ENCODE assay signal across 8 cellular contexts in genomic region chr3:149657796-149658443, GRCh38. TPM values are rescaled to one million over a fixed set of nuclear protein-coding genes. Genes with fewer than 3 reads are reported as not detected.
DNase-seq lines count a peak whose midpoint lies in the region; ATAC-seq and TF ChIP-seq lines count a peak whose summit lies in the region.

Gene WWTR1, minus strand, starts transcription at chr3:149658025. Its CDS starts 719 bp downstream, at chr3:149657306.

- peak within 1 kb of the TSS; percentile 65 to 89 (median 86) for H3K4me2 ChIP-seq in BLaER1 treated with 17β-estradiol and CSF1 and Interleukin-3, amounts not matched to agents 10 nM and 100 nM
- peak within 1 kb of the TSS; percentile 98 for H3K4me2 ChIP-seq in osteoblast (ENCODE audit: insufficient read depth, low read length)

- peak within 1 kb of the TSS; percentile 51 to 77 (median 72); a peak in 21 of 22 replicates for H3K9ac ChIP-seq in BLaER1 treated with 17β-estradiol and CSF1 and Interleukin-3, amounts not matched to agents 10 nM and 100 nM

- peaks cover 0 to 23% (median 13%) of the 10 kb centered on the region in 10 experiments; a peak in 14 of 20 replicates for H3K4me1 ChIP-seq in BLaER1 treated with 17β-estradiol and CSF1 and Interleukin-3, amounts not matched to agents 10 nM and 100 nM
- H3K4me1 ChIP-seq in osteoblast (ENCODE audit: insufficient read depth, low read length) = peaks cover 39% of the 10 kb centered on the region

- peak within 1 kb of the TSS in 10 of 11 experiments; percentile 39 to 70 (median 64); a peak in 17 of 22 replicates for H3K27ac ChIP-seq in BLaER1 treated with 17β-estradiol and CSF1 and Interleukin-3, amounts not matched to agents 10 nM and 100 nM
- peak within 1 kb of the TSS; percentile 85 for H3K27ac ChIP-seq in osteoblast (ENCODE audit: low read depth, low read length)

- ATAC-seq in GM19023 (IDR thresholded peaks at IDR 0.05; ENCODE audit: unreplicated experiment) = peak; percentile 74
- ATAC-seq in HG03097 (IDR thresholded peaks at IDR 0.05; ENCODE audit: low FRiP score, unreplicated experiment) = peak; percentile 60

- H2AFZ ChIP-seq in osteoblast (ENCODE audit: low read length) = peak within 1 kb of the TSS; percentile 81

- peaks cover 30 to 81% (median 41%) of the 10 kb centered on the region in 11 experiments for H3K27me3 ChIP-seq in BLaER1 treated with 17β-estradiol and CSF1 and Interleukin-3, amounts not matched to agents 10 nM and 100 nM
- H3K27me3 ChIP-seq in osteoblast (ENCODE audit: insufficient read depth, low read length) = no peaks in the 10 kb centered on the region

- H3K4me3 ChIP-seq in BLaER1 treated with 17β-estradiol and CSF1 and Interleukin-3, amounts not matched to agents 10 nM and 100 nM = peak within 1 kb of the TSS; percentile 55 to 74 (median 65)
- peak within 1 kb of the TSS; percentile 93 for H3K4me3 ChIP-seq in osteoblast (ENCODE audit: insufficient read depth, low read length)

- H3K9me3 ChIP-seq in BLaER1 treated with 17β-estradiol and CSF1 and Interleukin-3, amounts not matched to agents 10 nM and 100 nM (replicated peaks in 1 of 11) = peaks cover 23 to 33% (median 25%) of the 10 kb centered on the region in 11 experiments
- H3K9me3 ChIP-seq in osteoblast (ENCODE audit: low read depth, low read length) = no peaks in the 10 kb centered on the region

- H3K36me3 ChIP-seq in BLaER1 treated with 17β-estradiol and CSF1 and Interleukin-3, amounts not matched to agents 10 nM and 100 nM = 0 out of 22 replicates have a peak, but pooled peaks cover 0 to 3% (median 0%) of the 10 kb centered on the region in 11 experiments
- peaks cover 21% of the 10 kb centered on the region for H3K36me3 ChIP-seq in osteoblast (ENCODE audit: insufficient read depth, low read length)

- TF ChIP-seq CTCF in osteoblast (IDR thresholded peaks at IDR 0.05; ENCODE audit: extremely low read depth, low read depth, low read length) = no peak

- H3K79me2 ChIP-seq in osteoblast (ENCODE audit: insufficient read depth, low read length) = peaks cover 47% of the 10 kb centered on the region

- intact Hi-C loops in cardiac septum (cut with DNase I) = loop anchor here (2.0 to 5.0 kb wide), 3 partner anchors 37 to 126 kb away; no protein-coding TSS in a partner anchor

- H4K20me1 ChIP-seq in BLaER1 treated with 17β-estradiol and CSF1 and Interleukin-3, amounts not matched to agents 10 nM and 100 nM = no peaks in the 10 kb centered on the region; a peak in 1 of 22 replicates
- peaks cover 43% of the 10 kb centered on the region for H4K20me1 ChIP-seq in osteoblast (ENCODE audit: insufficient read depth, low read length)

- peak; percentile 51 for DNase-seq in OCI-M2 (lab: John Stamatoyannopoulos, UW; ENCODE audit: unreplicated experiment)
- DNase-seq in amygdala (lab: John Stamatoyannopoulos, UW) = peak in 54 of 56 donors; percentile 14 to 83 (median 64)
- peak; percentile 96 for DNase-seq in cardiac septum (ENCODE audit: low spot score)
- DNase-seq in osteoblast (ENCODE audit: insufficient read length, low spot score, missing footprints) = peak; percentile 94
- no peak for DNase-seq in MV-4-11 (lab: John Stamatoyannopoulos, UW)

RNA-seq across cellular contexts. Expression of gene WWTR1, which starts in this region (rescaled TPM):
- total RNA-seq in cardiac septum (82.7 TPM), osteoblast (79.3 and 84.7 TPM in 2 replicates)
